ENCODE assay signal across 1 cellular context in genomic region chr4:107900067-107900466, GRCh38.
TF ChIP-seq lines count a peak whose summit lies in the region.

No MANE protein-coding gene starts in this region.

TF ChIP-seq in K562, 482 proteins besides CTCF, POLR2A, EP300 and RAD21 (continued from another document):
- TF ChIP-seq, protein P1, sequence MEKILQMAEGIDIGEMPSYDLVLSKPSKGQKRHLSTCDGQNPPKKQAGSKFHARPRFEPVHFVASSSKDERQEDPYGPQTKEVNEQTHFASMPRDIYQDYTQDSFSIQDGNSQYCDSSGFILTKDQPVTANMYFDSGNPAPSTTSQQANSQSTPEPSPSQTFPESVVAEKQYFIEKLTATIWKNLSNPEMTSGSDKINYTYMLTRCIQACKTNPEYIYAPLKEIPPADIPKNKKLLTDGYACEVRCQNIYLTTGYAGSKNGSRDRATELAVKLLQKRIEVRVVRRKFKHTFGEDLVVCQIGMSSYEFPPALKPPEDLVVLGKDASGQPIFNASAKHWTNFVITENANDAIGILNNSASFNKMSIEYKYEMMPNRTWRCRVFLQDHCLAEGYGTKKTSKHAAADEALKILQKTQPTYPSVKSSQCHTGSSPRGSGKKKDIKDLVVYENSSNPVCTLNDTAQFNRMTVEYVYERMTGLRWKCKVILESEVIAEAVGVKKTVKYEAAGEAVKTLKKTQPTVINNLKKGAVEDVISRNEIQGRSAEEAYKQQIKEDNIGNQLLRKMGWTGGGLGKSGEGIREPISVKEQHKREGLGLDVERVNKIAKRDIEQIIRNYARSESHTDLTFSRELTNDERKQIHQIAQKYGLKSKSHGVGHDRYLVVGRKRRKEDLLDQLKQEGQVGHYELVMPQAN (IDR thresholded peaks at IDR 0.05; ENCODE audit: borderline replicate concordance) = no peak
- TF ChIP-seq KLF1 (tag; IDR thresholded peaks at IDR 0.05) (no peak), GTF2E2 (tag; IDR thresholded peaks at IDR 0.05) (no peak), HSF4 (CRISPR knock-in tag; IDR thresholded peaks at IDR 0.05; ENCODE audit: borderline replicate concordance) (no peak), MAX (CRISPR knock-in tag; IDR thresholded peaks at IDR 0.05) (no peak), RBM25 (IDR thresholded peaks at IDR 0.05; ENCODE audit: low read depth, low read length, severe bottlenecking) (no peak), E2F6 (IDR thresholded peaks at IDR 0.05; ENCODE audit: borderline replicate concordance in 1 of 2, extremely low read depth in 1 of 2, insufficient read depth in 1 of 2, insufficient read length in 1 of 2, low read depth in 1 of 2, low read length in 1 of 2, poor library complexity in 1 of 2, severe bottlenecking in 1 of 2) (no peak), MYNN (IDR thresholded peaks at IDR 0.05) (no peak), MYNN (CRISPR knock-in tag; IDR thresholded peaks at IDR 0.05) (no peak), ADNP (tag; IDR thresholded peaks at IDR 0.05) (no peak), ZNF778 (CRISPR knock-in tag; IDR thresholded peaks at IDR 0.05) (no peak), SFPQ (IDR thresholded peaks at IDR 0.05; ENCODE audit: low read depth, low read length) (no peak), SRSF3 (IDR thresholded peaks at IDR 0.05; ENCODE audit: insufficient read depth, low read length) (no peak), POU5F1 (IDR thresholded peaks at IDR 0.05; ENCODE audit: borderline replicate concordance, low read depth, low read length, partially characterized antibody) (no peak), KDM5B (IDR thresholded peaks at IDR 0.05; ENCODE audit: insufficient replicate concordance, low read depth, low read length) (no peak), SMAD1 (IDR thresholded peaks at IDR 0.05; ENCODE audit: low read depth, low read length, partially characterized antibody) (no peak), RBM14 (IDR thresholded peaks at IDR 0.05; ENCODE audit: borderline replicate concordance, insufficient read depth, low read depth, low read length) (no peak)
- TF ChIP-seq, protein P2, sequence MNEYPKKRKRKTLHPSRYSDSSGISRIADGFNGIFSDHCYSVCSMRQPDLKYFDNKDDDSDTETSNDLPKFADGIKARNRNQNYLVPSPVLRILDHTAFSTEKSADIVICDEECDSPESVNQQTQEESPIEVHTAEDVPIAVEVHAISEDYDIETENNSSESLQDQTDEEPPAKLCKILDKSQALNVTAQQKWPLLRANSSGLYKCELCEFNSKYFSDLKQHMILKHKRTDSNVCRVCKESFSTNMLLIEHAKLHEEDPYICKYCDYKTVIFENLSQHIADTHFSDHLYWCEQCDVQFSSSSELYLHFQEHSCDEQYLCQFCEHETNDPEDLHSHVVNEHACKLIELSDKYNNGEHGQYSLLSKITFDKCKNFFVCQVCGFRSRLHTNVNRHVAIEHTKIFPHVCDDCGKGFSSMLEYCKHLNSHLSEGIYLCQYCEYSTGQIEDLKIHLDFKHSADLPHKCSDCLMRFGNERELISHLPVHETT (CRISPR knock-in tag; conservative IDR thresholded peaks at IDR 0.05 in 1 of 2, IDR thresholded peaks at IDR 0.05 in 1 of 2) = no peak
- TF ChIP-seq, protein P3, sequence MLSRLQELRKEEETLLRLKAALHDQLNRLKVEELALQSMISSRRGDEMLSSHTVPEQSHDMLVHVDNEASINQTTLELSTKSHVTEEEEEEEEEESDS (CRISPR knock-in tag; IDR thresholded peaks at IDR 0.05) = no peak
